8 cellular contexts compared by ENCODE assay signal in genomic region chr19:20660473-20660872, GRCh38. TPM values are rescaled to one million over a fixed set of nuclear protein-coding genes. Genes with fewer than 3 reads are reported as not detected.
A peak's percentile ranks its signal among the peaks of the same experiment; 100 is the strongest.
DNase-seq lines count a peak whose midpoint lies in the region; ATAC-seq and TF ChIP-seq lines count a peak whose summit lies in the region.

No MANE protein-coding gene starts in this region.

- H3K4me1 ChIP-seq in cardiac muscle cell (ENCODE audit: low read depth) (peaks cover 7% of the 10 kb centered on the region), ectodermal cell (ENCODE audit: control insufficient read depth, insufficient read depth, low read length) (no peaks in the 10 kb centered on the region), muscle layer of colon (ENCODE audit: insufficient read depth, low read length) (peaks cover 24% of the 10 kb centered on the region), aorta (ENCODE audit: control insufficient read depth in 1 of 2, insufficient read depth in 2 of 2, low read length in 2 of 2) (no peaks in the 10 kb centered on the region)

- H3K9me3 ChIP-seq in cardiac muscle cell (ENCODE audit: low read depth) (no peaks in the 10 kb centered on the region), ectodermal cell (ENCODE audit: control insufficient read depth, low read length) (no peaks in the 10 kb centered on the region), muscle layer of colon (ENCODE audit: low read length) (no peaks in the 10 kb centered on the region), aorta (ENCODE audit: control insufficient read depth, low read length) (peaks cover 8% of the 10 kb centered on the region)

- H3K4me3 ChIP-seq in cardiac muscle cell (peak overlapping the region; percentile 91), ectodermal cell (ENCODE audit: insufficient read depth, low read depth, low read length) (peak overlapping the region; percentile 78), muscle layer of colon (ENCODE audit: low read depth in 1 of 2, low read length in 2 of 2) (peak overlapping the region; percentile 80 to 93), aorta (ENCODE audit: low read length in 2 of 2) (peak overlapping the region; percentile 14 to 97)

- H3K27ac ChIP-seq in cardiac muscle cell (peak overlapping the region; percentile 98), ectodermal cell (ENCODE audit: insufficient read depth, low read depth, low read length, poor library complexity, severe bottlenecking) (peak overlapping the region; percentile 98), muscle layer of colon (ENCODE audit: low read depth, low read length) (peak overlapping the region; percentile 64), aorta (ENCODE audit: low read depth in 1 of 2, low read length in 2 of 2) (no peak overlapping the region)

- H3K9ac ChIP-seq in muscle layer of colon (ENCODE audit: low read length): peak overlapping the region; percentile 90

- H3K36me3 ChIP-seq in cardiac muscle cell (peaks cover 5% of the 10 kb centered on the region), ectodermal cell (ENCODE audit: control insufficient read depth, insufficient read depth, low read length) (peaks cover 28% of the 10 kb centered on the region), muscle layer of colon (ENCODE audit: insufficient read depth, low read length) (no peaks in the 10 kb centered on the region), aorta (ENCODE audit: control insufficient read depth in 1 of 2, insufficient read depth in 2 of 2, low read length in 1 of 2) (peaks cover 3 to 6% of the 10 kb centered on the region in 2 donors)

- no peaks in the 10 kb centered on the region for H3K27me3 ChIP-seq in cardiac muscle cell
- H3K27me3 ChIP-seq in ectodermal cell (ENCODE audit: control insufficient read depth, insufficient read depth, low read length, poor library complexity, severe bottlenecking): no peaks in the 10 kb centered on the region
- H3K27me3 ChIP-seq in muscle layer of colon (ENCODE audit: control insufficient read depth in 1 of 2, insufficient read depth in 2 of 2, low read length in 2 of 2): no peaks in the 10 kb centered on the region
- no peaks in the 10 kb centered on the region for H3K27me3 ChIP-seq in aorta (ENCODE audit: control insufficient read depth in 1 of 2, insufficient read depth in 2 of 2, low read length in 1 of 2)

- ATAC-seq in aorta (ENCODE audit: low FRiP score) (peak; percentile 20), GM21737 (IDR thresholded peaks at IDR 0.05; ENCODE audit: unreplicated experiment) (no peak)

- peak; percentile 1 to 3 for DNase-seq in cardiac muscle cell (ENCODE audit: low read depth in 1 of 2, low spot score in 1 of 2)
- no peak for DNase-seq in cardiac septum (ENCODE audit: low spot score)
- peak in 1 of 2 donors; percentile 51 for DNase-seq in aorta
- DNase-seq in HuH-7 (ENCODE audit: low spot score): no peak
- no peak for DNase-seq in GOT3 (lab: John Stamatoyannopoulos, UW)

- WGBS in ectodermal cell, 2 experiments: 35 to 40% methylated on average over 17 to 20 of the region's 20 CpGs
- 10 to 19% methylated on average over 20 of the region's 20 CpGs for WGBS in aorta, 2 donors

- TF ChIP-seq CTCF in cardiac muscle cell (IDR thresholded peaks at IDR 0.05; ENCODE audit: low read depth, low read length): no peak

- intact Hi-C loops in cardiac septum (cut with DNase I) (loop anchor here (10.0 kb wide), 2 partner anchors 96 to 114 kb away; partner anchors contain the start of genes ZNF66 and ZNF737), aorta (cut with DNase I) (loop anchor here (5.0 to 10.0 kb wide), 4 partner anchors 96 to 236 kb away; partner anchors contain the start of genes ZNF66 (in 2 of the 2) and ZNF737 (in 2 of the 2))

RNA-seq across cellular contexts. Expression of gene ZNF626, which starts 0.9 kb away (rescaled TPM):
- total RNA-seq in cardiac muscle cell: 14.1 and 18.4 TPM in 2 replicates
- polyA plus RNA-seq in cardiac muscle cell: 17.6 and 24.0 TPM in 2 replicates
- 8.6 TPM for total RNA-seq in cardiac septum
- polyA plus RNA-seq in ectodermal cell (2013, experiment 1 of 4): 19.6 TPM
- polyA plus RNA-seq in ectodermal cell (2013, experiment 2 of 4): 21.0 TPM
- polyA plus RNA-seq in ectodermal cell (2013, experiment 3 of 4): 14.9 TPM
- 16.5 TPM for polyA plus RNA-seq in ectodermal cell (2013, experiment 4 of 4)
- total RNA-seq in aorta: 10 to 100 TPM; 15.0 to 16.4 TPM
- polyA plus RNA-seq in aorta: 1 to 10 TPM; 4.5 to 9.6 TPM

Comparison
In these comparisons a context has a peak if more than half of its experiments do, and no peak if none do; other contexts are left out.
1. DNase-seq: peak in cardiac muscle cell (2 of 2); none in cardiac septum (single experiment), HuH-7 (single experiment) and GOT3 (single experiment).
2. H3K27ac ChIP-seq: peak in cardiac muscle cell (single experiment), ectodermal cell (single experiment) and muscle layer of colon (single experiment); none in aorta (0 of 2).
3. Peak in every context shown above with its lines, with median percentiles within 50 percentile points of each other: H3K4me3 ChIP-seq.